In the genomic region with DNA sequence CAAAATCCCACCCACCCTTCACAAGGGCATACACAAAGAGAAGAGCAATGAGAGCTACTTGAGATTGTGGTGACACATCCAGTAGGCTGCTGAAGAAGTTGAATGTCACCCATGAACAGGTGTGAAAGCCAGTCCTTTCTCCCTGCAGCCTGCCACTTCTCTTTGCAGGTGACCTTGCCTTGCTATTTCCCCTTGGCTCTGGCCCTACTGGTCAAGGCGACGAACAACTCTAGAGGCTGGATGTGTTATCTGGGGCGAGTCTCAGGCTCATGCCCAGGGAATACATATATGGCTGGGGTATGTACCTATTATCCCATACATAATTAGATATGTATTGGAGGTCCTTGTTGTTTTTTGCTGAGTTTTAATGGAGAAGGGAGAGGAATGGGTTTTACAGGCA, we compare ENCODE assay signal across 22 cellular contexts.
"Had no signal": no experiment of that assay in that cellular context is flagged by ENCODE, and none has a peak within 500 bp of the region (broad histone marks: within the 10 kb centered on the region; RNA-seq: fewer than 3 reads in every experiment).

No MANE protein-coding gene starts in this region.

- DNase-seq: effector memory CD8-positive, alpha-beta T cell; esophagus squamous epithelium; foreskin fibroblast; glutamatergic neuron; kidney; left cardiac atrium; left ventricle myocardium inferior; lower lobe of right lung; midbrain; nucleus accumbens; ovary; sigmoid colon; stimulated activated naive CD4-positive, alpha-beta T cell; stomach; substantia nigra; trophoblast cell had no signal

- FAIRE-seq: kidney had no signal

- H3K4me1 ChIP-seq: esophagus squamous epithelium, lower lobe of right lung had no signal

- H3K4me3 ChIP-seq: esophagus squamous epithelium, gastroesophageal sphincter, left ventricle myocardium inferior, lower lobe of right lung, neural progenitor cell, ovary, right atrium auricular region, sigmoid colon, skin epidermis, stomach, thoracic aorta had no signal

- H3K36me3 ChIP-seq: esophagus squamous epithelium, gastroesophageal sphincter, left ventricle myocardium inferior, lower lobe of right lung, neural progenitor cell, ovary, right atrium auricular region, sigmoid colon, stomach, thoracic aorta had no signal

- H3K27me3 ChIP-seq: esophagus squamous epithelium, gastroesophageal sphincter, neural progenitor cell, ovary, right atrium auricular region, sigmoid colon, stomach had no signal

- H3K9me3 ChIP-seq: esophagus squamous epithelium, gastroesophageal sphincter, left ventricle myocardium inferior, lower lobe of right lung, ovary, right atrium auricular region, sigmoid colon, stomach, thoracic aorta had no signal

- H3K27ac ChIP-seq: epithelial cell of prostate, esophagus squamous epithelium, lower lobe of right lung, neural progenitor cell, ovary, right atrium auricular region, skin epidermis, stomach, thoracic aorta had no signal
